Comparison of ENCODE assay signal across 26 cellular contexts in genomic region chr19:12077375-12077774, GRCh38. TPM values are rescaled to one million over a fixed set of nuclear protein-coding genes. Genes with fewer than 3 reads are reported as not detected.
DNase-seq lines count a peak whose midpoint lies in the region; FAIRE-seq and TF ChIP-seq lines count a peak whose summit lies in the region.
"Had no signal": no experiment of that assay in that cellular context is flagged by ENCODE, and none has a peak within 500 bp of the region (broad histone marks: within the 10 kb centered on the region; RNA-seq: fewer than 3 reads in every experiment).

No MANE protein-coding gene starts in this region.

- TF ChIP-seq CTCF in kidney (IDR thresholded peaks at IDR 0.05; ENCODE audit: borderline replicate concordance, extremely low read depth, insufficient read depth) = no peak
- TF ChIP-seq CTCF in type B pancreatic cell (conservative IDR thresholded peaks at IDR 0.05) = no peak

- peaks cover 39 to 46% of the 10 kb centered on the region in 2 donors for H3K36me3 ChIP-seq in kidney (ENCODE audit: control insufficient read depth in 1 of 2, insufficient read depth in 2 of 2, low read length in 2 of 2)
- H3K36me3 ChIP-seq: HAP-1 had no signal

- POLR2A ChIA-PET in activated CD4-positive, alpha-beta memory T cell treated with anti-CD3 and anti-CD28 coated beads, Interleukin-2, amount 10 ng/mL, durations not matched to agents 7 days and 5 days (lab: Charles Lee) = no interaction called here

- peak overlapping the region; percentile 69 for H3K27ac Mint-ChIP-seq in type B pancreatic cell
- H3K27ac Mint-ChIP-seq in activated CD4-positive, alpha-beta memory T cell treated with anti-CD3 and anti-CD28 coated beads, Interleukin-2, amount 10 ng/mL, durations not matched to agents 7 days and 5 days = no peak overlapping the region
- H3K27ac Mint-ChIP-seq: activated naive CD8-positive, alpha-beta T cell; activated T-helper 17 cell treated with anti-CD3 and anti-CD28 coated beads, Interleukin-2, amount 50 U/mL, for 72 hours; stimulated activated effector memory CD8-positive, alpha-beta T cell treated with anti-CD3 and anti-CD28 coated beads, Interleukin-12 subunit alpha, Interleukin-12 subunit beta, amount 100 ng/mL, for 72 hours had no signal

- FAIRE-seq in kidney (lab: Jason Lieb, UNC) = no peak

- intact Hi-C loops in kidney (cut with DNase I) = no loop called here

- H3K36me3 Mint-ChIP-seq in type B pancreatic cell = peaks cover 70% of the 10 kb centered on the region
- H3K36me3 Mint-ChIP-seq in activated CD4-positive, alpha-beta memory T cell treated with anti-CD3 and anti-CD28 coated beads, Interleukin-2, amount 10 ng/mL, durations not matched to agents 7 days and 5 days (ENCODE audit: low read depth) = peaks cover 34% of the 10 kb centered on the region
- H3K36me3 Mint-ChIP-seq: stimulated activated effector memory CD8-positive, alpha-beta T cell treated with anti-CD3 and anti-CD28 coated beads, Interleukin-12 subunit alpha, Interleukin-12 subunit beta, amount 100 ng/mL, for 72 hours had no signal

- no peaks in the 10 kb centered on the region for H3K4me1 ChIP-seq in kidney (ENCODE audit: control insufficient read depth in 1 of 2, insufficient read depth in 1 of 2, low read depth in 1 of 2, low read length in 2 of 2)
- H3K4me1 ChIP-seq: colonic mucosa, esophagus squamous epithelium, HAP-1, heart right ventricle, right lobe of liver had no signal

- peaks cover 25% of the 10 kb centered on the region for H3K9me3 Mint-ChIP-seq in type B pancreatic cell
- peaks cover 47% of the 10 kb centered on the region for H3K9me3 Mint-ChIP-seq in activated CD4-positive, alpha-beta memory T cell treated with anti-CD3 and anti-CD28 coated beads, Interleukin-2, amount 10 ng/mL, durations not matched to agents 7 days and 5 days

- H3K9me3 ChIP-seq in kidney (ENCODE audit: control insufficient read depth in 1 of 2, low read length in 2 of 2) = peaks cover 44 to 79% of the 10 kb centered on the region in 2 donors

- no peaks in the 10 kb centered on the region for H3K27me3 Mint-ChIP-seq in type B pancreatic cell
- no peaks in the 10 kb centered on the region for H3K27me3 Mint-ChIP-seq in activated CD4-positive, alpha-beta memory T cell treated with anti-CD3 and anti-CD28 coated beads, Interleukin-2, amount 10 ng/mL, durations not matched to agents 7 days and 5 days
- H3K27me3 Mint-ChIP-seq: activated naive CD8-positive, alpha-beta T cell; activated T-helper 17 cell treated with anti-CD3 and anti-CD28 coated beads, Interleukin-2, amount 50 U/mL, for 72 hours had no signal

- no peak overlapping the region for H3K9ac ChIP-seq in kidney (ENCODE audit: low read length in 2 of 2)

- no peaks in the 10 kb centered on the region for H3K4me1 Mint-ChIP-seq in type B pancreatic cell (ENCODE audit: unreplicated experiment)
- no peaks in the 10 kb centered on the region for H3K4me1 Mint-ChIP-seq in activated CD4-positive, alpha-beta memory T cell treated with anti-CD3 and anti-CD28 coated beads, Interleukin-2, amount 10 ng/mL, durations not matched to agents 7 days and 5 days
- H3K4me1 Mint-ChIP-seq: activated T-helper 17 cell treated with anti-CD3 and anti-CD28 coated beads, Interleukin-2, amount 50 U/mL, for 72 hours; stimulated activated effector memory CD8-positive, alpha-beta T cell treated with anti-CD3 and anti-CD28 coated beads, Interleukin-12 subunit alpha, Interleukin-12 subunit beta, amount 100 ng/mL, for 72 hours had no signal

- H3K4me3 ChIP-seq in kidney (ENCODE audit: low read length in 2 of 2) = peak overlapping the region; percentile 15 to 22
- H3K4me3 ChIP-seq: colonic mucosa, HAP-1, heart right ventricle, lung, right lobe of liver had no signal

- DNase-seq in OCI-M1 (lab: John Stamatoyannopoulos, UW) = peak; percentile 47
- DNase-seq in kidney = no peak
- DNase-seq in type B pancreatic cell (ENCODE audit: extremely low spot score, unreplicated experiment) = no peak
- no peak for DNase-seq in activated naive CD4-positive, alpha-beta T cell (lab: John Stamatoyannopoulos, UW)
- DNase-seq in activated CD4-positive, alpha-beta memory T cell treated with anti-CD3 and anti-CD28 coated beads, Interleukin-2, amount 10 ng/mL, durations not matched to agents 7 days and 5 days = no peak
- DNase-seq: activated CD4-positive, alpha-beta T cell treated with anti-CD3 and anti-CD28 coated beads, Interleukin-2, amount 50 U/mL, for 4 hours; aorta; colonic mucosa; esophagus squamous epithelium; foreskin melanocyte; heart right ventricle; MV-4-11; NCI-H1436 treated with DMSO at 0.1 percent for 48 hours; NCI-H2107; NCI-H446 treated with DMSO at 0.1 percent for 48 hours; NCI-H82; right lobe of liver; stimulated activated CD4-positive, alpha-beta T cell treated with anti-CD3 and anti-CD28 coated beads, Interleukin-4, amount 100 ng/mL, for 24 hours; substantia nigra had no signal

- CTCF ChIA-PET in activated CD4-positive, alpha-beta memory T cell treated with anti-CD3 and anti-CD28 coated beads, Interleukin-2, amount 10 ng/mL, durations not matched to agents 7 days and 5 days (lab: Charles Lee) = no interaction called here

- no peak overlapping the region for H3K4me3 Mint-ChIP-seq in type B pancreatic cell
- no peak overlapping the region for H3K4me3 Mint-ChIP-seq in activated CD4-positive, alpha-beta memory T cell treated with anti-CD3 and anti-CD28 coated beads, Interleukin-2, amount 10 ng/mL, durations not matched to agents 7 days and 5 days
- H3K4me3 Mint-ChIP-seq: activated naive CD8-positive, alpha-beta T cell; activated T-helper 17 cell treated with anti-CD3 and anti-CD28 coated beads, Interleukin-2, amount 50 U/mL, for 72 hours; stimulated activated effector memory CD8-positive, alpha-beta T cell treated with anti-CD3 and anti-CD28 coated beads, Interleukin-12 subunit alpha, Interleukin-12 subunit beta, amount 100 ng/mL, for 72 hours had no signal

- no peak overlapping the region for H3K27ac ChIP-seq in kidney (ENCODE audit: low read depth in 2 of 2, low read length in 2 of 2)
- H3K27ac ChIP-seq: C4-2B, colonic mucosa, esophagus squamous epithelium, heart right ventricle, neutrophil, right lobe of liver had no signal

RNA-seq across cellular contexts. Expression of gene ZNF844, which starts 12.8 kb away (rescaled TPM):
- total RNA-seq in kidney = 28.1 TPM
- 7.4 TPM for polyA plus RNA-seq in kidney (ENCODE audit: insufficient read depth, low read depth, low replicate concordance)
- total RNA-seq in type B pancreatic cell (ENCODE audit: low replicate concordance) = 11.2 and 20.7 TPM in 2 replicates
- total RNA-seq in activated CD4-positive, alpha-beta memory T cell treated with anti-CD3 and anti-CD28 coated beads, Interleukin-2, amount 10 ng/mL, durations not matched to agents 7 days and 5 days = 1 to 10 TPM; 1.4 to 1.6 TPM

RNA-seq across cellular contexts. Expression of gene ZNF878, which starts 24.6 kb away (rescaled TPM):
- total RNA-seq in kidney (0.60 TPM), type B pancreatic cell (ENCODE audit: low replicate concordance) (1.4 and 1.8 TPM in 2 replicates)
- 0.67 TPM for polyA plus RNA-seq in kidney (ENCODE audit: insufficient read depth, low read depth, low replicate concordance)
- under 1 TPM; 0.15 to 0.28 TPM for total RNA-seq in activated CD4-positive, alpha-beta memory T cell treated with anti-CD3 and anti-CD28 coated beads, Interleukin-2, amount 10 ng/mL, durations not matched to agents 7 days and 5 days
- polyA plus RNA-seq: aorta had no signal

RNA-seq across cellular contexts. Expression of gene ZNF433, which starts 41.9 kb away (rescaled TPM):
- 13.6 TPM for total RNA-seq in kidney
- 10.5 TPM for polyA plus RNA-seq in kidney (ENCODE audit: insufficient read depth, low read depth, low replicate concordance)
- total RNA-seq in type B pancreatic cell (ENCODE audit: low replicate concordance) = 8.9 and 11.9 TPM in 2 replicates
- total RNA-seq in activated CD4-positive, alpha-beta memory T cell treated with anti-CD3 and anti-CD28 coated beads, Interleukin-2, amount 10 ng/mL, durations not matched to agents 7 days and 5 days = under 1 TPM in 1 of 2 experiments, not detected in 1; 0.25 TPM
